In the genomic region with DNA sequence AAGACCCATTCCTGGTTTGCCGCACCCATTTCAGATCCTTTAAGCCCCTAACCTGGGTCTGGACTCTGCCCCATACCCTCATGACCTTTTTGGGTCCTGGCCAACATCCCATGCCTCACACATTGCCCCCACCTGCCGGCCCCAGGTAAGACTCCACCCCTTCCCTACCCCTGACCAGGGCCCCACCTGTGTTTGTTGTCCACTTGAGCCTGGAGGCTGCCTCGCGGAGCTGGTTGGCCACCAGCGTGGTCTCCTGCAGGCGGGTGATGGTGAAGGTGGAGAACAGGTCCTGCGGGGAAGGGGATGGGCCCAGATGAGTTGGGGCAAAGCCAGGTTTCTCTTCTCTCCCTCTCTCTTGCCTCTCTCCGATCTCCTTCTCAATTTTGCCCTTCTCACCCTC, we compare ENCODE assay signal across 13 cellular contexts.
DNase-seq lines count a peak whose midpoint lies in the region; ATAC-seq lines count a peak whose summit lies in the region.
"Had no signal": no experiment of that assay in that cellular context is flagged by ENCODE, and none has a peak within 500 bp of the region (broad histone marks: within the 10 kb centered on the region; RNA-seq: fewer than 3 reads in every experiment).

No MANE protein-coding gene starts in this region.

- no peak for DNase-seq in stimulated activated naive CD8-positive, alpha-beta T cell treated with anti-CD3 and anti-CD28 coated beads, Interleukin-15, amount 100 ng/mL, for 72 hours
- no peak for DNase-seq in stimulated activated naive CD8-positive, alpha-beta T cell treated with anti-CD3 and anti-CD28 coated beads, Interleukin-15, Interleukin-2, amounts not matched to agents 100 U/mL and 50 U/mL, for 24 hours
- DNase-seq in NCI-H146 (lab: John Stamatoyannopoulos, UW) (peak; percentile 87), memory B cell (ENCODE audit: low spot score in 2 of 2) (no peak), NCI-H524 treated with DMSO at 0.1 percent for 48 hours (lab: John Stamatoyannopoulos, UW) (no peak), NCI-H526 (lab: John Stamatoyannopoulos, UW) (no peak)
- DNase-seq: activated effector memory CD4-positive, alpha-beta T cell treated with Interleukin-2 at 50 U/mL for 16 hours; Calu3; KG1; NCI-H2081 treated with DMSO at 0.1 percent for 48 hours; NCI-H446 treated with DMSO at 0.1 percent for 48 hours had no signal

- peaks cover 23% of the 10 kb centered on the region for H3K4me1 Mint-ChIP-seq in stimulated activated naive CD8-positive, alpha-beta T cell treated with anti-CD3 and anti-CD28 coated beads, Interleukin-15, amount 100 ng/mL, for 72 hours
- peaks cover 2% of the 10 kb centered on the region for H3K4me1 Mint-ChIP-seq in memory B cell

- H3K27ac Mint-ChIP-seq in stimulated activated naive CD8-positive, alpha-beta T cell treated with anti-CD3 and anti-CD28 coated beads, Interleukin-15, amount 100 ng/mL, for 72 hours, result peak overlapping the region in 1 of 2 donors; percentile 15
- peak overlapping the region; percentile 38 for H3K27ac Mint-ChIP-seq in memory B cell

- H3K27me3 Mint-ChIP-seq in stimulated activated naive CD8-positive, alpha-beta T cell treated with anti-CD3 and anti-CD28 coated beads, Interleukin-15, amount 100 ng/mL, for 72 hours, result no peaks in the 10 kb centered on the region
- no peaks in the 10 kb centered on the region for H3K27me3 Mint-ChIP-seq in memory B cell
- H3K27me3 Mint-ChIP-seq: naive thymus-derived CD8-positive, alpha-beta T cell had no signal

- H3K4me3 Mint-ChIP-seq in stimulated activated naive CD8-positive, alpha-beta T cell treated with anti-CD3 and anti-CD28 coated beads, Interleukin-15, amount 100 ng/mL, for 72 hours, result no peak overlapping the region
- H3K4me3 Mint-ChIP-seq in memory B cell, result no peak overlapping the region
- H3K4me3 Mint-ChIP-seq: naive thymus-derived CD8-positive, alpha-beta T cell had no signal

- peak; percentile 17 for ATAC-seq in stimulated activated naive CD8-positive, alpha-beta T cell treated with anti-CD3 and anti-CD28 coated beads, Interleukin-15, amount 100 ng/mL, for 72 hours
- ATAC-seq in stimulated activated naive CD8-positive, alpha-beta T cell treated with anti-CD3 and anti-CD28 coated beads, Interleukin-15, Interleukin-2, amounts not matched to agents 100 U/mL and 50 U/mL, for 24 hours, result no peak
- ATAC-seq in memory B cell (ENCODE audit: low read depth) (no peak), HG03045 (IDR thresholded peaks at IDR 0.05; ENCODE audit: unreplicated experiment) (no peak)

- peaks cover 19% of the 10 kb centered on the region for H3K36me3 Mint-ChIP-seq in memory B cell

- no peaks in the 10 kb centered on the region for H3K9me3 Mint-ChIP-seq in stimulated activated naive CD8-positive, alpha-beta T cell treated with anti-CD3 and anti-CD28 coated beads, Interleukin-15, amount 100 ng/mL, for 72 hours
- H3K9me3 Mint-ChIP-seq in memory B cell, result no peaks in the 10 kb centered on the region
- H3K9me3 Mint-ChIP-seq: naive thymus-derived CD8-positive, alpha-beta T cell had no signal
